Comparison of ENCODE assay signal across 20 cellular contexts in the genomic region with DNA sequence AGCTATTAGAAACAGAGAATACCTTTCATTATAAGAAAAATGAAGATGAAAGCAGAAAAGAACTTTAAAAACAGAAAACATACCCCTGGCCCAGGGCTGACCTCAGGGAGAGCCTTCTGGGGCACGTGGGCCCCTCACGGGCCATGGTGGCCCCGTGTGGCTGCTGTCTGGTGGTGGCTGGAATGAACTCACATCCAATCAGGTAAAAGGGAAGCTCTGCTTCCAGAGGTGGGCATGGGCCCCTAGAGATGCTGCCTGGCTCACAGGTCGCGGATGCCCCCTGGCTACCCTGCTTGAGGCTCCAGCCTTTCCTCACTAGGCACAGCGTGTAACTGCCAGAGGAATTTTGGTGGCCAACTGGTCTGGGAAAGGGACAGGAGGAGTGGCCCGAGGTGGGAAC. TPM values are rescaled to one million over a fixed set of nuclear protein-coding genes. Genes with fewer than 3 reads are reported as not detected.
"Had no signal": no experiment of that assay in that cellular context is flagged by ENCODE, and none has a peak within 500 bp of the region (broad histone marks: within the 10 kb centered on the region; RNA-seq: fewer than 3 reads in every experiment).

No MANE protein-coding gene starts in this region.

- H3K9me3 ChIP-seq: esophagus muscularis mucosa, gastroesophageal sphincter, thyroid gland had no signal

- H3K9me3 Mint-ChIP-seq: activated CD4-positive, alpha-beta T cell treated with anti-CD3 and anti-CD28 coated beads, Interleukin-2, amount 10 ng/mL, durations not matched to agents 24 days and 14 days; activated naive CD4-positive, alpha-beta T cell treated with anti-CD3 and anti-CD28 coated beads for 36 hours; activated T-helper 17 cell treated with anti-CD3 and anti-CD28 coated beads, Interleukin-2, amount 50 U/mL, for 72 hours; dendritic cell treated with granulocyte-macrophage colony-stimulating factor and Interleukin-4, amounts not matched to agents 40 ng/mL and 50 ng/mL, for 4 days; immature natural killer cell; naive thymus-derived CD8-positive, alpha-beta T cell had no signal

- H3K4me1 ChIP-seq: gastroesophageal sphincter had no signal

- H3K36me3 ChIP-seq: brain microvascular endothelial cell, esophagus muscularis mucosa, gastroesophageal sphincter, thyroid gland had no signal

- DNase-seq: activated CD4-positive, alpha-beta T cell treated with anti-CD3 and anti-CD28 coated beads, Interleukin-2, amount 10 ng/mL, durations not matched to agents 24 days and 14 days; activated naive CD4-positive, alpha-beta T cell treated with anti-CD3 and anti-CD28 coated beads for 36 hours; activated T-cell treated with anti-CD3 and anti-CD28 coated beads for 4 hours; aorta; brain microvascular endothelial cell; cerebellar nuclear complex; effector memory CD4-positive, alpha-beta T cell; immature natural killer cell; kidney glomerular epithelial cell; naive thymus-derived CD8-positive, alpha-beta T cell; nucleus accumbens; stimulated activated CD4-positive, alpha-beta T cell treated with anti-CD3 and anti-CD28 coated beads, Interleukin-2, amount 100 ng/mL, for 24 hours; stimulated activated naive CD4-positive, alpha-beta T cell treated with Interleukin-2 at 50 U/mL for 16 hours; T-helper 1 cell; T-helper 9 cell; thyroid gland had no signal

- H3K27me3 ChIP-seq: brain microvascular endothelial cell, thyroid gland had no signal

- H3K4me3 ChIP-seq: esophagus muscularis mucosa, gastroesophageal sphincter, thyroid gland had no signal

- H3K36me3 Mint-ChIP-seq: immature natural killer cell; naive thymus-derived CD8-positive, alpha-beta T cell had no signal

- H3K27ac ChIP-seq: brain microvascular endothelial cell, esophagus muscularis mucosa, gastroesophageal sphincter, thyroid gland had no signal

- H3K4me1 Mint-ChIP-seq: activated CD4-positive, alpha-beta T cell treated with anti-CD3 and anti-CD28 coated beads, Interleukin-2, amount 10 ng/mL, durations not matched to agents 24 days and 14 days; activated T-helper 17 cell treated with anti-CD3 and anti-CD28 coated beads, Interleukin-2, amount 50 U/mL, for 72 hours; immature natural killer cell had no signal

- ATAC-seq: activated T-helper 17 cell treated with anti-CD3 and anti-CD28 coated beads, Interleukin-2, amount 50 U/mL, for 72 hours; gastroesophageal sphincter; naive thymus-derived CD8-positive, alpha-beta T cell had no signal

- H3K4me3 Mint-ChIP-seq: activated CD4-positive, alpha-beta T cell treated with anti-CD3 and anti-CD28 coated beads, Interleukin-2, amount 10 ng/mL, durations not matched to agents 24 days and 14 days; activated naive CD4-positive, alpha-beta T cell treated with anti-CD3 and anti-CD28 coated beads for 36 hours; activated T-helper 17 cell treated with anti-CD3 and anti-CD28 coated beads, Interleukin-2, amount 50 U/mL, for 72 hours; dendritic cell treated with granulocyte-macrophage colony-stimulating factor and Interleukin-4, amounts not matched to agents 40 ng/mL and 50 ng/mL, for 4 days; immature natural killer cell; naive thymus-derived CD8-positive, alpha-beta T cell had no signal

- H3K27ac Mint-ChIP-seq: activated CD4-positive, alpha-beta T cell treated with anti-CD3 and anti-CD28 coated beads, Interleukin-2, amount 10 ng/mL, durations not matched to agents 24 days and 14 days; activated naive CD4-positive, alpha-beta T cell treated with anti-CD3 and anti-CD28 coated beads for 36 hours; activated T-helper 17 cell treated with anti-CD3 and anti-CD28 coated beads, Interleukin-2, amount 50 U/mL, for 72 hours; dendritic cell treated with granulocyte-macrophage colony-stimulating factor and Interleukin-4, amounts not matched to agents 40 ng/mL and 50 ng/mL, for 4 days; immature natural killer cell had no signal

RNA-seq across cellular contexts. Expression of a gene that starts 16.6 kb away (rescaled TPM):
- polyA plus RNA-seq: immature natural killer cell; naive thymus-derived CD8-positive, alpha-beta T cell had no signal
